20 cellular contexts compared by ENCODE assay signal in genomic region chr5:73814234-73814846, GRCh38.
DNase-seq lines count a peak whose midpoint lies in the region; ATAC-seq, FAIRE-seq and TF ChIP-seq lines count a peak whose summit lies in the region.
"Had no signal": no experiment of that assay in that cellular context is flagged by ENCODE, and none has a peak within 500 bp of the region (broad histone marks: within the 10 kb centered on the region; RNA-seq: fewer than 3 reads in every experiment).

No MANE protein-coding gene starts in this region.

- no peaks in the 10 kb centered on the region for H3K9me3 ChIP-seq in endodermal cell (ENCODE audit: control insufficient read depth, low read length)
- no peaks in the 10 kb centered on the region for H3K9me3 ChIP-seq in mucosa of descending colon
- no peaks in the 10 kb centered on the region for H3K9me3 ChIP-seq in transverse colon
- H3K9me3 ChIP-seq in aorta (ENCODE audit: control insufficient read depth, low read length): no peaks in the 10 kb centered on the region
- H3K9me3 ChIP-seq: HAP-1, SJSA1 had no signal

- H3K27ac ChIP-seq in endodermal cell (ENCODE audit: low read depth, low read length) (no peak overlapping the region), transverse colon (peak overlapping the region in 1 of 4 donors; percentile 53), aorta (ENCODE audit: low read depth in 1 of 2, low read length in 2 of 2) (no peak overlapping the region)
- H3K27ac ChIP-seq: KMS-11, SJSA1 had no signal

- no peaks in the 10 kb centered on the region for H3K4me1 ChIP-seq in endodermal cell (ENCODE audit: control insufficient read depth, insufficient read depth, low read length)
- H3K4me1 ChIP-seq in mucosa of descending colon (ENCODE audit: low read depth): no peaks in the 10 kb centered on the region
- no peaks in the 10 kb centered on the region for H3K4me1 ChIP-seq in transverse colon
- H3K4me1 ChIP-seq in aorta (ENCODE audit: control insufficient read depth in 1 of 2, insufficient read depth in 2 of 2, low read length in 2 of 2): peaks cover 5 to 7% of the 10 kb centered on the region in 2 donors
- H3K4me1 ChIP-seq: HAP-1 had no signal

- H3K9me3 Mint-ChIP-seq in endodermal cell: peaks cover 2% of the 10 kb centered on the region
- H3K9me3 Mint-ChIP-seq in stimulated activated naive B cell treated with anti-CD40 and anti-IgM and Interleukin-4, amounts not matched to agents 10 μg/mL and 1 μg/mL and 100 μg/mL, for 72 hours: no peaks in the 10 kb centered on the region
- H3K9me3 Mint-ChIP-seq: activated naive CD4-positive, alpha-beta T cell treated with anti-CD3 and anti-CD28 coated beads, Interleukin-2, amount 50 U/mL, for 72 hours; brain; memory B cell; stimulated activated naive CD8-positive, alpha-beta T cell treated with anti-CD3 and anti-CD28 coated beads, Interleukin-15, amount 100 ng/mL, for 72 hours had no signal

- TF ChIP-seq POLR2A in transverse colon (IDR thresholded peaks at IDR 0.05): no peak

- in situ Hi-C loops in transverse colon (cut with MboI; ENCODE audit: low pct_ligation_motif_present in 1 of 4, low pct_unique_long_range_greater_than_20kb in 1 of 4, low sequenced_read_pairs in 3 of 4): no loop called here

- H3K36me3 Mint-ChIP-seq in endodermal cell (ENCODE audit: low read depth): no peaks in the 10 kb centered on the region
- H3K36me3 Mint-ChIP-seq in stimulated activated naive B cell treated with anti-CD40 and anti-IgM and Interleukin-4, amounts not matched to agents 10 μg/mL and 1 μg/mL and 100 μg/mL, for 72 hours: no peaks in the 10 kb centered on the region
- H3K36me3 Mint-ChIP-seq: activated naive CD4-positive, alpha-beta T cell treated with anti-CD3 and anti-CD28 coated beads, Interleukin-2, amount 50 U/mL, for 72 hours; brain; memory B cell had no signal

- H3K27me3 ChIP-seq in endodermal cell (ENCODE audit: control insufficient read depth, insufficient read depth, low read length, poor library complexity, severe bottlenecking): no peaks in the 10 kb centered on the region
- H3K27me3 ChIP-seq in transverse colon: no peaks in the 10 kb centered on the region
- H3K27me3 ChIP-seq in aorta (ENCODE audit: control insufficient read depth in 1 of 2, insufficient read depth in 2 of 2, low read length in 1 of 2): no peaks in the 10 kb centered on the region
- H3K27me3 ChIP-seq: SJSA1 had no signal

- H3K27me3 Mint-ChIP-seq in endodermal cell (ENCODE audit: insufficient read depth): no peaks in the 10 kb centered on the region
- peaks cover 8 to 20% of the 10 kb centered on the region in 2 donors for H3K27me3 Mint-ChIP-seq in stimulated activated naive B cell treated with anti-CD40 and anti-IgM and Interleukin-4, amounts not matched to agents 10 μg/mL and 1 μg/mL and 100 μg/mL, for 72 hours
- H3K27me3 Mint-ChIP-seq: brain had no signal

- TF ChIP-seq EP300 in transverse colon (IDR thresholded peaks at IDR 0.05; ENCODE audit: low read depth): no peak

- WGBS in endodermal cell (ENCODE audit: insufficient coverage in 1 of 2, insufficient read length in 1 of 2), 2 experiments: 57 to 59% methylated on average over 4 to 8 of the region's 8 CpGs
- 35 to 38% methylated on average over 8 of the region's 8 CpGs for WGBS in transverse colon (ENCODE audit: low coverage in 1 of 2), 2 donors
- 78 to 83% methylated on average over 8 of the region's 8 CpGs for WGBS in aorta, 2 donors

- ATAC-seq in mucosa of descending colon (peak; percentile 34), aorta (ENCODE audit: low FRiP score) (no peak), HG03565 (IDR thresholded peaks at IDR 0.05; ENCODE audit: unreplicated experiment) (no peak)
- no peak for ATAC-seq in stimulated activated naive B cell treated with anti-CD40 and anti-IgM and Interleukin-4, amounts not matched to agents 10 μg/mL and 1 μg/mL and 100 μg/mL, for 72 hours (replicated peaks)
- ATAC-seq: activated naive CD4-positive, alpha-beta T cell treated with anti-CD3 and anti-CD28 coated beads, Interleukin-2, amount 50 U/mL, for 72 hours; stimulated activated naive CD8-positive, alpha-beta T cell treated with anti-CD3 and anti-CD28 coated beads, Interleukin-15, amount 100 ng/mL, for 72 hours had no signal

- peak overlapping the region; percentile 21 for H3K4me3 Mint-ChIP-seq in endodermal cell
- H3K4me3 Mint-ChIP-seq in stimulated activated naive B cell treated with anti-CD40 and anti-IgM and Interleukin-4, amounts not matched to agents 10 μg/mL and 1 μg/mL and 100 μg/mL, for 72 hours: no peak overlapping the region
- H3K4me3 Mint-ChIP-seq: memory B cell; neural crest cell; stimulated activated naive CD8-positive, alpha-beta T cell treated with anti-CD3 and anti-CD28 coated beads, Interleukin-15, amount 100 ng/mL, for 72 hours had no signal

- peaks cover 30% of the 10 kb centered on the region for H3K4me1 Mint-ChIP-seq in endodermal cell
- H3K4me1 Mint-ChIP-seq in stimulated activated naive B cell treated with anti-CD40 and anti-IgM and Interleukin-4, amounts not matched to agents 10 μg/mL and 1 μg/mL and 100 μg/mL, for 72 hours: no peaks in the 10 kb centered on the region
- H3K4me1 Mint-ChIP-seq: memory B cell; stimulated activated naive CD8-positive, alpha-beta T cell treated with anti-CD3 and anti-CD28 coated beads, Interleukin-15, amount 100 ng/mL, for 72 hours had no signal

- no peak overlapping the region for H3K9ac ChIP-seq in endodermal cell (ENCODE audit: extremely low read depth, low read length, poor library complexity, severe bottlenecking)
- H3K9ac ChIP-seq: KMS-11 had no signal

- no peaks in the 10 kb centered on the region for H3K36me3 ChIP-seq in endodermal cell (ENCODE audit: control insufficient read depth, insufficient read depth, low read length)
- no peaks in the 10 kb centered on the region for H3K36me3 ChIP-seq in mucosa of descending colon (ENCODE audit: low read depth)
- no peaks in the 10 kb centered on the region for H3K36me3 ChIP-seq in transverse colon
- H3K36me3 ChIP-seq in aorta (ENCODE audit: control insufficient read depth in 1 of 2, insufficient read depth in 2 of 2, low read length in 1 of 2): no peaks in the 10 kb centered on the region
- H3K36me3 ChIP-seq: HAP-1 had no signal

- intact Hi-C loops in mucosa of descending colon (cut with DNase I, micrococcal nuclease) (no loop called here), transverse colon (cut with DNase I; ENCODE audit: low total_unique reads) (no loop called here), aorta (cut with DNase I) (no loop called here)

- DNase-seq in HT-29 (ENCODE audit: low spot score) (peak; percentile 41), endodermal cell (peak; percentile 62), mucosa of descending colon (no peak), transverse colon (peak; percentile 14), RCC 7860 (ENCODE audit: low spot score) (no peak), aorta (no peak)
- DNase-seq in stimulated activated naive B cell treated with anti-CD40 and anti-IgM and Interleukin-4, amounts not matched to agents 10 μg/mL and 1 μg/mL and 100 μg/mL, for 72 hours: no peak
- DNase-seq: activated T-cell treated with anti-CD3 and anti-CD28 coated beads, Interleukin-2, amount 50 U/mL, for 48 hours; cortex of kidney; NCI-H1048; NCI-H526; stimulated activated naive CD8-positive, alpha-beta T cell treated with anti-CD3 and anti-CD28 coated beads, Interleukin-15, amount 100 ng/mL, for 72 hours had no signal

- H3K27ac Mint-ChIP-seq in endodermal cell: peak overlapping the region; percentile 74
- H3K27ac Mint-ChIP-seq in stimulated activated naive B cell treated with anti-CD40 and anti-IgM and Interleukin-4, amounts not matched to agents 10 μg/mL and 1 μg/mL and 100 μg/mL, for 72 hours: no peak overlapping the region
- H3K27ac Mint-ChIP-seq: activated naive CD4-positive, alpha-beta T cell treated with anti-CD3 and anti-CD28 coated beads, Interleukin-2, amount 50 U/mL, for 72 hours; memory B cell; stimulated activated naive CD8-positive, alpha-beta T cell treated with anti-CD3 and anti-CD28 coated beads, Interleukin-15, amount 100 ng/mL, for 72 hours had no signal

- FAIRE-seq in RCC 7860 (lab: Jason Lieb, UNC): no peak

- H3K4me3 ChIP-seq in endodermal cell (ENCODE audit: low read length) (peak overlapping the region; percentile 41), mucosa of descending colon (no peak overlapping the region), transverse colon (peak overlapping the region in 1 of 4 donors; percentile 42), aorta (ENCODE audit: low read length in 2 of 2) (no peak overlapping the region)
- H3K4me3 ChIP-seq: HAP-1, SJSA1 had no signal

- TF ChIP-seq CTCF in endodermal cell (conservative IDR thresholded peaks at IDR 0.05): no peak
- TF ChIP-seq CTCF in mucosa of descending colon (IDR thresholded peaks at IDR 0.05): no peak
- TF ChIP-seq CTCF in transverse colon (IDR thresholded peaks at IDR 0.05): no peak

Comparison
In these comparisons a context has a peak if more than half of its experiments do, and no peak if none do; other contexts are left out.
1. DNase-seq: peak in HT-29 (single experiment), endodermal cell (single experiment) and transverse colon (single experiment); none in mucosa of descending colon (0 of 3), RCC 7860 (single experiment), stimulated activated naive B cell treated with anti-CD40 and anti-IgM and Interleukin-4, amounts not matched to agents 10 μg/mL and 1 μg/mL and 100 μg/mL, for 72 hours (single experiment) and aorta (0 of 2).